Comparison of ENCODE assay signal across 25 cellular contexts in the genomic region with DNA sequence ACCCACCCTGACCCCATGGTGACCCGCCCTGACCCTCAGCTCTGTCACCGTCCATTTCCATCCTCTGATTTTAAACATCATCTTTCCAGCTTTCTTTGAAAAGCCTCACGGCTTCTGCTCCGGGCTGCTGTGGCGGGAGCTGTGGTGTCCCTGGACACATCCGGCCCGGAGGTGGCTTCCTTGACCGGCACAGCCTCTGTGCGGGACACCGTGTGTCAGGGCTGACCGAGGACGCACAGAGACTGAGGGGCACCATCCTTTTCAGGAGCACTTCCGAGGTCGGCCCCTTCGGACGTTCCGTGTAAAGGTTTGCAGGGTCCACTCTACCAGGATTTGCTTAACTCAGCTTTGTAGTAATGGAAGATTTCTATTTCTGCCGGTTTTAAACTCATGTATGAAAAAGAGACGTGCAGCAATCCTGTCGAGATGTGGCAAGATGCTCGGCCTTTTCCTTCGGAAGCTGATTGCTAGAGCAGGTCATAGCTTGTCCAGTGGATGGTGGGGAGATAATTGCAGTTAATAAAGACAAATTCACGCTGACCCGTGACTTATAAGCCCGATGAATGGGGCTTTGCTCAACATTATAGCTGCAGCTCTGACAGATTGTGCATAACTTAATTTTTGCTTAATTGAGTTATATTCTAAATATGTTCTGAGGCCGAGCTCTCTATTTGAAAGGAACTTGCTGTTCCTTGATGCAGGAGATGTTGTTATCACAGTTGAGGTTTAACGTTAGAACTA. TPM values are rescaled to one million over a fixed set of nuclear protein-coding genes. Genes with fewer than 3 reads are reported as not detected.
"Had no signal": no experiment of that assay in that cellular context is flagged by ENCODE, and none has a peak within 500 bp of the region (broad histone marks: within the 10 kb centered on the region; RNA-seq: fewer than 3 reads in every experiment).

No MANE protein-coding gene starts in this region.

- H3K9me3 Mint-ChIP-seq: naive thymus-derived CD4-positive, alpha-beta T cell; nephron; stimulated activated memory B cell treated with anti-CD40 and anti-IgM and Interleukin-4, amounts not matched to agents 10 μg/mL and 1 μg/mL and 100 μg/mL, for 72 hours; type B pancreatic cell had no signal

- ATAC-seq: foreskin keratinocyte; gastroesophageal sphincter; heart left ventricle; left colon; naive thymus-derived CD4-positive, alpha-beta T cell; pancreas; stimulated activated memory B cell treated with anti-CD40 and anti-IgM and Interleukin-4, amounts not matched to agents 10 μg/mL and 1 μg/mL and 100 μg/mL, for 72 hours; stimulated activated naive CD8-positive, alpha-beta T cell treated with anti-CD3 and anti-CD28 coated beads, Interleukin-15, Interleukin-2, amounts not matched to agents 100 U/mL and 50 U/mL, for 24 hours had no signal

- H3K36me3 Mint-ChIP-seq: naive thymus-derived CD4-positive, alpha-beta T cell; stimulated activated memory B cell treated with anti-CD40 and anti-IgM and Interleukin-4, amounts not matched to agents 10 μg/mL and 1 μg/mL and 100 μg/mL, for 72 hours; type B pancreatic cell had no signal

- H3K27ac Mint-ChIP-seq: naive thymus-derived CD4-positive, alpha-beta T cell; stimulated activated memory B cell treated with anti-CD40 and anti-IgM and Interleukin-4, amounts not matched to agents 10 μg/mL and 1 μg/mL and 100 μg/mL, for 72 hours; type B pancreatic cell had no signal

- DNase-seq: colonic mucosa; dermis blood vessel endothelial cell; effector memory CD4-positive, alpha-beta T cell; foreskin keratinocyte; left colon; left ventricle myocardium inferior; mammary epithelial cell; mesendoderm; midbrain; naive thymus-derived CD4-positive, alpha-beta T cell; retina; sigmoid colon; stimulated activated CD4-positive, alpha-beta T cell treated with anti-CD3 and anti-CD28 coated beads, Interleukin-2, amount 100 ng/mL, for 24 hours; stimulated activated CD4-positive, alpha-beta T cell treated with anti-CD3 and anti-CD28 coated beads, Interleukin-4, amount 100 ng/mL, for 24 hours; stimulated activated naive CD8-positive, alpha-beta T cell treated with anti-CD3 and anti-CD28 coated beads, Interleukin-15, Interleukin-2, amounts not matched to agents 100 U/mL and 50 U/mL, for 24 hours; substantia nigra; testis; tibial artery had no signal

- H3K4me1 Mint-ChIP-seq: naive thymus-derived CD4-positive, alpha-beta T cell; stimulated activated memory B cell treated with anti-CD40 and anti-IgM and Interleukin-4, amounts not matched to agents 10 μg/mL and 1 μg/mL and 100 μg/mL, for 72 hours had no signal

- H3K4me3 Mint-ChIP-seq: naive thymus-derived CD4-positive, alpha-beta T cell; nephron; stimulated activated memory B cell treated with anti-CD40 and anti-IgM and Interleukin-4, amounts not matched to agents 10 μg/mL and 1 μg/mL and 100 μg/mL, for 72 hours; type B pancreatic cell had no signal

RNA-seq across cellular contexts. Expression of gene CFAP46, which starts 54.4 kb away (rescaled TPM):
- total RNA-seq: skeletal muscle tissue had no signal
